10 cellular contexts compared by ENCODE assay signal in the genomic region with DNA sequence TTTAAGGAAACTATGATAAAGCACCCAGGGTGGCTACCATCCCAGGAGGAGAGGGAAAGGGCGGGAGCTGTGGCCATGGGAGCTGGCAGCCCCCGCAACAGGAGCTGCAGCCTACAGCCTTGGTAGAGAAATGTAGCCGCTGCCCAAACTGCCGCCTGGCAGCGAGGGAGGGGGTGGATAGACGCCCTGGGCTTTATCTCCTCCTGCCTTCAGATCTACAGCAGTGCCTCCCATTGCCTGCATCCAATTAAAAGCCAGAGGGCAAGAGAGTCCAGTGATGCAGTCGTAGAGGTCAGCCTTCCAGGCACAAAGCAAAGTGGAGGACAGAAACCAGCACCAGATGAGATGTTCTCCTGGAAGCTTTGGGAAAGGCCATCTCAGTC. TPM values are rescaled to one million over a fixed set of nuclear protein-coding genes. Genes with fewer than 3 reads are reported as not detected.
DNase-seq lines count a peak whose midpoint lies in the region; ATAC-seq and TF ChIP-seq lines count a peak whose summit lies in the region.
"Had no signal": no experiment of that assay in that cellular context is flagged by ENCODE, and none has a peak within 500 bp of the region (broad histone marks: within the 10 kb centered on the region; RNA-seq: fewer than 3 reads in every experiment).

No MANE protein-coding gene starts in this region.

- H3K79me2 ChIP-seq in H9 (ENCODE audit: insufficient read depth, low read length) (no peaks in the 10 kb centered on the region), trophoblast cell (ENCODE audit: control insufficient read depth, insufficient read depth, low read length, poor library complexity) (no peaks in the 10 kb centered on the region)

- H4K91ac ChIP-seq in H9 (ENCODE audit: insufficient read length, low read depth, low read length) (no peak overlapping the region), trophoblast cell (ENCODE audit: low read depth, low read length) (no peak overlapping the region)

- H3K9ac ChIP-seq in H9 (ENCODE audit: extremely low read depth, insufficient read length, low read length) (no peak overlapping the region), NT2/D1 (ENCODE audit: insufficient read length, low read depth) (peak overlapping the region; percentile 86), trophoblast cell (ENCODE audit: low read length) (no peak overlapping the region)

- H2AK5ac ChIP-seq in H9 (ENCODE audit: insufficient read length, low read length), result no peak overlapping the region
- H2AK5ac ChIP-seq in trophoblast cell (ENCODE audit: low read length), result no peak overlapping the region

- H3K9me3 ChIP-seq in H9 (ENCODE audit: control insufficient read depth, low read depth, low read length), result no peaks in the 10 kb centered on the region
- H3K9me3 ChIP-seq in NT2/D1 (ENCODE audit: insufficient read depth, low read length), result no peaks in the 10 kb centered on the region
- no peaks in the 10 kb centered on the region for H3K9me3 ChIP-seq in trophoblast cell (ENCODE audit: insufficient read depth, low read depth, low read length)

- H4K8ac ChIP-seq in H9 (replicated peaks; ENCODE audit: insufficient read length, low read depth, low read length), result no peak overlapping the region
- H4K8ac ChIP-seq in trophoblast cell (ENCODE audit: low read depth, low read length), result no peak overlapping the region

- H2BK12ac ChIP-seq in H9 (ENCODE audit: insufficient read length, low read depth, low read length) (no peak overlapping the region), trophoblast cell (ENCODE audit: low read length) (no peak overlapping the region)

- no peak overlapping the region for H2BK20ac ChIP-seq in H9 (ENCODE audit: low read depth, low read length, poor library complexity, severe bottlenecking)

- H3K4me1 ChIP-seq in H9 (ENCODE audit: insufficient read depth, low read length) (peaks cover 8% of the 10 kb centered on the region; the same call in 1 of the 2 replicates), NT2/D1 (ENCODE audit: insufficient read depth, insufficient read length) (peaks cover 13% of the 10 kb centered on the region), trophoblast cell (ENCODE audit: control insufficient read depth in 1 of 2, insufficient read depth in 2 of 2, low read length in 2 of 2) (peaks cover 6 to 20% of the 10 kb centered on the region in 2 experiments)

- peaks cover 16% of the 10 kb centered on the region for H3K23me2 ChIP-seq in H9 (ENCODE audit: insufficient read length, low read depth, low read length, poor library complexity, severe bottlenecking)

- H2AFZ ChIP-seq in H9 (ENCODE audit: low read length), result no peak overlapping the region
- H2AFZ ChIP-seq in trophoblast cell (ENCODE audit: insufficient read depth, low read length, poor library complexity), result no peak overlapping the region

- no peak overlapping the region for H2BK120ac ChIP-seq in H9 (ENCODE audit: low read depth, low read length, poor library complexity, severe bottlenecking)
- no peak overlapping the region for H2BK120ac ChIP-seq in trophoblast cell (ENCODE audit: insufficient read depth, low read length, poor library complexity)

- DNase-seq in H9 (peak; percentile 43), NT2/D1 (ENCODE audit: low read depth, low spot score) (no peak), left cardiac atrium (no peak), trophoblast cell (no peak), NAMALWA (ENCODE audit: low spot score) (no peak), SIG-M5 treated with dmso at 0.1 percent for 504 hours (lab: John Stamatoyannopoulos, UW; ENCODE audit: unreplicated experiment) (no peak)
- DNase-seq in central memory CD4-positive, alpha-beta T cell, result no peak
- DNase-seq: T-helper 2 cell had no signal

- no CpG with 5 or more reads among the region's 7 CpGs for WGBS in H9 (ENCODE audit: extremely low coverage, insufficient read length, low lambda C conversion rate)
- no CpG with 5 or more reads among the region's 7 CpGs for WGBS in trophoblast cell (ENCODE audit: extremely low coverage, insufficient coverage, insufficient read length)

- no peaks in the 10 kb centered on the region for H4K20me1 ChIP-seq in H9 (ENCODE audit: control insufficient read depth, insufficient read depth, insufficient read length)

- H3K14ac ChIP-seq in H9 (ENCODE audit: insufficient read depth, low read length) (no peak overlapping the region; the same call in 1 of the 2 replicates), trophoblast cell (ENCODE audit: low read length) (no peak overlapping the region)

- H3K79me1 ChIP-seq in H9 (ENCODE audit: insufficient read depth, low read depth, low read length, poor library complexity, severe bottlenecking) (no peaks in the 10 kb centered on the region), trophoblast cell (ENCODE audit: low read length) (no peaks in the 10 kb centered on the region)

- ATAC-seq in left cardiac atrium (peak; percentile 43 to 79), GM18868 (IDR thresholded peaks at IDR 0.05; ENCODE audit: unreplicated experiment) (no peak)
- ATAC-seq: HCT116 had no signal

- no peak overlapping the region for H2BK15ac ChIP-seq in H9 (ENCODE audit: low read depth, low read length)

- H3T11ph ChIP-seq in H9 (ENCODE audit: low read length), result no peak overlapping the region

- H3K4me3 ChIP-seq in NT2/D1 (ENCODE audit: insufficient read length, low read depth) (peak overlapping the region; percentile 58), trophoblast cell (ENCODE audit: low read depth, low read length) (no peak overlapping the region)

- no peak overlapping the region for H2BK5ac ChIP-seq in H9 (ENCODE audit: insufficient read length, low read length)
- H2BK5ac ChIP-seq in trophoblast cell (ENCODE audit: low read depth, low read length, poor library complexity), result no peak overlapping the region

- H3K27me3 Mint-ChIP-seq in H9 (ENCODE audit: low read depth), result peaks cover 65% of the 10 kb centered on the region

- intact Hi-C loops in left cardiac atrium (cut with DNase I), result no loop called here

- H4K12ac ChIP-seq in trophoblast cell (ENCODE audit: low read depth, low read length), result no peak overlapping the region

- H3K4ac ChIP-seq in H9 (ENCODE audit: low read depth, low read length) (no peak overlapping the region), trophoblast cell (ENCODE audit: low read depth, low read length) (no peak overlapping the region)

- H3K27ac ChIP-seq in H9 (ENCODE audit: insufficient read length, low read depth, low read length) (no peak overlapping the region), trophoblast cell (ENCODE audit: low read depth, low read length) (no peak overlapping the region)

- peaks cover 2% of the 10 kb centered on the region; the same call in 1 of the 2 replicates for H3K27me3 ChIP-seq in H9 (ENCODE audit: insufficient read depth, low read length)
- H3K27me3 ChIP-seq in NT2/D1 (ENCODE audit: insufficient read depth, insufficient read length), result peaks cover 2% of the 10 kb centered on the region
- H3K27me3 ChIP-seq in trophoblast cell (ENCODE audit: insufficient read depth, low read length), result no peaks in the 10 kb centered on the region

- H3K23ac ChIP-seq in H9 (ENCODE audit: insufficient read length, low read depth, low read length) (no peak overlapping the region), trophoblast cell (ENCODE audit: low read length) (no peak overlapping the region)

- H3K9me3 Mint-ChIP-seq in H9, result no peaks in the 10 kb centered on the region; a peak in 1 of 5 replicates

- H3K18ac ChIP-seq in H9 (ENCODE audit: insufficient read length, low read depth, low read length) (no peak overlapping the region), trophoblast cell (ENCODE audit: low read length) (no peak overlapping the region)

- no peak for TF ChIP-seq CTCF in H9 (conservative IDR thresholded peaks at IDR 0.05)

- no peak overlapping the region for H3K56ac ChIP-seq in H9 (ENCODE audit: insufficient read length, low read depth, low read length)

- H3K4me1 Mint-ChIP-seq in H9, result peaks cover 44 to 48% of the 10 kb centered on the region in 2 experiments

- no peak overlapping the region for H4K5ac ChIP-seq in H9 (ENCODE audit: insufficient read length, low read depth, low read length)

- no peaks in the 10 kb centered on the region; a peak in 1 of 7 replicates for H3K36me3 Mint-ChIP-seq in H9 (ENCODE audit: insufficient read depth in 1 of 3, low read depth in 3 of 3)

- H3K4me2 ChIP-seq in H9 (ENCODE audit: insufficient read depth, insufficient read length, low read length) (peak overlapping the region; percentile 83), trophoblast cell (ENCODE audit: low read length) (peak overlapping the region; percentile 69)

- H3K4me3 Mint-ChIP-seq in H9, result peak overlapping the region; percentile 68 to 83

- H3K27ac Mint-ChIP-seq in H9, result no peak overlapping the region

- H3K36me3 ChIP-seq in NT2/D1 (ENCODE audit: insufficient read depth, insufficient read length, low read length), result no peaks in the 10 kb centered on the region
- no peaks in the 10 kb centered on the region for H3K36me3 ChIP-seq in trophoblast cell (ENCODE audit: control insufficient read depth in 1 of 2, insufficient read depth in 2 of 2, low read length in 2 of 2)

RNA-seq across cellular contexts. Expression of a gene that starts 35.0 kb away (rescaled TPM):
- total RNA-seq in H9 (2021), result 56.7 and 57.7 TPM in 2 replicates
- 10 to 100 TPM; 61.1 to 83.6 TPM for total RNA-seq in left cardiac atrium
- polyA plus RNA-seq in trophoblast cell (2013), result 79.8 and 81.0 TPM in 2 replicates
